In the genomic region with DNA sequence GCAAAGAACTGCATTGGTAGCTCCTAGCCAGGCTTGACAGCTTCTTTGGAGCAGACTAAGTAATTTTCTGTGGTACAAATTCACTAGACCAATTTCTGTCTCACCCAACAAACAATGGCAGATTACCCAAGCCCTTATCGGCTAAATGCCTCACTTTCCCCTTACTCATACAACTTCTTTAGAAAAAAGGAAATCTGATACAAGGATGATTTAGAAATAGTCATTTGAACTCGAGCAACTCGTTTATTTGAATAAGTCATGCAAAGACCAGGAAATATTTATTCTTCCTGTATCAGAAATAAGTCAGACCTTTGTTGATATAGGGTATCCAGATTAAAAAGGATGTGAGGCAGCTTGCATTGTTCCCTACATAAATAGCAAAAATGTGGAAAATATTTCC, we compare ENCODE assay signal across 1 cellular context.
A peak's percentile ranks its signal among the peaks of the same experiment; 100 is the strongest.
TF ChIP-seq lines count a peak whose summit lies in the region.

No MANE protein-coding gene starts in this region.

TF ChIP-seq in Ishikawa, 13 proteins besides CTCF, POLR2A, EP300 and RAD21 (continued from another document):
- TF ChIP-seq FOXM1 (IDR thresholded peaks at IDR 0.05; ENCODE audit: borderline replicate concordance, low read depth) = 0 out of 2 replicates have a peak, but pooled peaks have one; percentile 15
- TF ChIP-seq, protein P1, sequence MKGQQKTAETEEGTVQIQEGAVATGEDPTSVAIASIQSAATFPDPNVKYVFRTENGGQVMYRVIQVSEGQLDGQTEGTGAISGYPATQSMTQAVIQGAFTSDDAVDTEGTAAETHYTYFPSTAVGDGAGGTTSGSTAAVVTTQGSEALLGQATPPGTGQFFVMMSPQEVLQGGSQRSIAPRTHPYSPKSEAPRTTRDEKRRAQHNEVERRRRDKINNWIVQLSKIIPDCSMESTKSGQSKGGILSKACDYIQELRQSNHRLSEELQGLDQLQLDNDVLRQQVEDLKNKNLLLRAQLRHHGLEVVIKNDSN (IDR thresholded peaks at IDR 0.05) = no peak
